In the genomic region with DNA sequence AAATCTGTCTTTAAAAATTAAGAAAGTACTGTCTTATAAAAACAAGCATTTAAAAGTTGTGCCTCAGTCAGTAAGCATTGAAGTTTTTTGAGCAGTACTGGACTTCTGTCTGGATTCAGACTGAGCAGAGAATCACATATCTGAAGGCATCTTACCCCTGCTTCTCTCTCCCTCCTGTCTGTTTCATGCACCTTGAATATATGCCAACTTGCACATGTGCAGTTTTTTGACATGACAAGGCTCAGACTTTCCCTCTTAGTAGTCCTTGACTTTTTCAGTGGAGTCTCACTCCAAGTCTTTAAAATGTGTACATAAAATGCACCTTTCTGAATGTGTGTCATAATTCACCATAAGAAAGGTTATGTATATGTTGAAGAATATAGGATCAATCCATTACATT, we compare ENCODE assay signal across 13 cellular contexts. TPM values are rescaled to one million over a fixed set of nuclear protein-coding genes. Genes with fewer than 3 reads are reported as not detected.
DNase-seq lines count a peak whose midpoint lies in the region; ATAC-seq and TF ChIP-seq lines count a peak whose summit lies in the region.
"Had no signal": no experiment of that assay in that cellular context is flagged by ENCODE, and none has a peak within 500 bp of the region (broad histone marks: within the 10 kb centered on the region; RNA-seq: fewer than 3 reads in every experiment).

No MANE protein-coding gene starts in this region.

- H3K36me3 Mint-ChIP-seq in naive thymus-derived CD4-positive, alpha-beta T cell, result peaks cover 0 to 8% (median 0%) of the 10 kb centered on the region in 5 donors
- H3K36me3 Mint-ChIP-seq: naive B cell had no signal

- ATAC-seq in psoas muscle (peak in 2 of 4 donors; percentile 28 to 51), HG02588 (IDR thresholded peaks at IDR 0.05; ENCODE audit: unreplicated experiment) (no peak), HG03135 (IDR thresholded peaks at IDR 0.05; ENCODE audit: unreplicated experiment) (no peak), HG02938 (IDR thresholded peaks at IDR 0.05; ENCODE audit: unreplicated experiment) (no peak)
- no peak for ATAC-seq in naive thymus-derived CD4-positive, alpha-beta T cell

- CTCF ChIA-PET in naive thymus-derived CD4-positive, alpha-beta T cell (lab: Charles Lee), result interaction anchor here (0.6 kb wide), 1 partner anchor 9 kb away, joined by 3 read pairs; no protein-coding TSS in a partner anchor

- H3K4me3 Mint-ChIP-seq in naive thymus-derived CD4-positive, alpha-beta T cell, result no peak overlapping the region
- H3K4me3 Mint-ChIP-seq: activated naive CD4-positive, alpha-beta T cell treated with anti-CD3 and anti-CD28 coated beads, Interleukin-2, amount 10 ng/mL, durations not matched to agents 7 days and 5 days had no signal

- H3K27me3 Mint-ChIP-seq in naive thymus-derived CD4-positive, alpha-beta T cell, result no peaks in the 10 kb centered on the region
- H3K27me3 Mint-ChIP-seq: activated naive CD4-positive, alpha-beta T cell treated with anti-CD3 and anti-CD28 coated beads, Interleukin-2, amount 10 ng/mL, durations not matched to agents 7 days and 5 days; naive B cell had no signal

- DNase-seq in Peyer's patch (no peak), fibroblast of peridontal ligament (ENCODE audit: extremely low read depth) (peak; percentile 47), psoas muscle (no peak)
- no peak for DNase-seq in naive thymus-derived CD4-positive, alpha-beta T cell
- DNase-seq: activated naive CD4-positive, alpha-beta T cell treated with anti-CD3 and anti-CD28 coated beads, Interleukin-2, amount 10 ng/mL, durations not matched to agents 7 days and 5 days; DMS153; naive B cell; NCI-H187 treated with DMSO at 0.1 percent for 48 hours; SHP77 had no signal

- H3K4me3 ChIP-seq in Peyer's patch (no peak overlapping the region), psoas muscle (no peak overlapping the region)
- H3K4me3 ChIP-seq in naive thymus-derived CD4-positive, alpha-beta T cell (ENCODE audit: low read length), result no peak overlapping the region

- no peak for TF ChIP-seq CTCF in 22Rv1 (IDR thresholded peaks at IDR 0.05)
- no peak for TF ChIP-seq CTCF in Peyer's patch (IDR thresholded peaks at IDR 0.05)
- TF ChIP-seq CTCF in psoas muscle (IDR thresholded peaks at IDR 0.05), result no peak

- H3K36me3 ChIP-seq in Peyer's patch (no peaks in the 10 kb centered on the region), psoas muscle (ENCODE audit: insufficient read depth in 1 of 2, low read depth in 1 of 2) (no peaks in the 10 kb centered on the region)
- H3K36me3 ChIP-seq in naive thymus-derived CD4-positive, alpha-beta T cell (ENCODE audit: control insufficient read depth in 2 of 3, insufficient read depth in 3 of 3, low read length in 3 of 3), result no peaks in the 10 kb centered on the region

- TF ChIP-seq POLR2A in Peyer's patch (IDR thresholded peaks at IDR 0.05), result no peak

- POLR2A ChIA-PET in naive thymus-derived CD4-positive, alpha-beta T cell (lab: Charles Lee), result no interaction called here

- H3K27ac Mint-ChIP-seq in naive thymus-derived CD4-positive, alpha-beta T cell, result peak overlapping the region in 2 of 9 donors; percentile 14 to 51
- H3K27ac Mint-ChIP-seq: activated naive CD4-positive, alpha-beta T cell treated with anti-CD3 and anti-CD28 coated beads, Interleukin-2, amount 10 ng/mL, durations not matched to agents 7 days and 5 days had no signal

- H3K27me3 ChIP-seq in Peyer's patch (no peaks in the 10 kb centered on the region), psoas muscle (ENCODE audit: insufficient read depth in 3 of 3, low read length in 2 of 3) (no peaks in the 10 kb centered on the region)
- no peaks in the 10 kb centered on the region for H3K27me3 ChIP-seq in naive thymus-derived CD4-positive, alpha-beta T cell (ENCODE audit: control insufficient read depth in 2 of 2, insufficient read depth in 2 of 2, low read length in 2 of 2)

- H3K4me1 ChIP-seq in Peyer's patch, result peaks cover 4 to 54% (median 14%) of the 10 kb centered on the region in 4 donors
- peaks cover 69% of the 10 kb centered on the region for H3K4me1 ChIP-seq in psoas muscle
- H3K4me1 ChIP-seq in naive thymus-derived CD4-positive, alpha-beta T cell (ENCODE audit: control insufficient read depth in 2 of 2, insufficient read depth in 2 of 2, low read length in 2 of 2), result peaks cover under 1 to 4% of the 10 kb centered on the region in 2 donors

- peaks cover 0 to 1% (median 0%) of the 10 kb centered on the region in 11 donors for H3K9me3 Mint-ChIP-seq in naive thymus-derived CD4-positive, alpha-beta T cell
- H3K9me3 Mint-ChIP-seq: activated naive CD4-positive, alpha-beta T cell treated with anti-CD3 and anti-CD28 coated beads, Interleukin-2, amount 10 ng/mL, durations not matched to agents 7 days and 5 days; naive B cell had no signal

- H3K9me3 ChIP-seq in Peyer's patch (no peaks in the 10 kb centered on the region), psoas muscle (no peaks in the 10 kb centered on the region)
- no peaks in the 10 kb centered on the region for H3K9me3 ChIP-seq in naive thymus-derived CD4-positive, alpha-beta T cell (ENCODE audit: control insufficient read depth in 2 of 3, low read length in 3 of 3)

- intact Hi-C loops in psoas muscle (cut with DNase I), result no loop called here
- intact Hi-C loops in naive thymus-derived CD4-positive, alpha-beta T cell (cut with micrococcal nuclease), result no loop called here

- peaks cover 11 to 48% (median 43%) of the 10 kb centered on the region in 7 donors for H3K4me1 Mint-ChIP-seq in naive thymus-derived CD4-positive, alpha-beta T cell

- H3K27ac ChIP-seq in 22Rv1 (peak overlapping the region; percentile 49), Peyer's patch (peak overlapping the region in 3 of 4 donors; percentile 40 to 71 (median 57)), psoas muscle (peak overlapping the region; percentile 66)
- H3K27ac ChIP-seq in naive thymus-derived CD4-positive, alpha-beta T cell (ENCODE audit: low read depth, low read length), result no peak overlapping the region

RNA-seq across cellular contexts. Expression of a gene that starts 19.8 kb away (rescaled TPM):
- total RNA-seq in Peyer's patch, result 100 to 1,000 TPM in 1 of 4 donors, 10 to 100 TPM in 3; 24.2 to 147 (median 34.4) TPM
- total RNA-seq in psoas muscle, result 10 to 100 TPM; 23.6 to 29.9 (median 28.5) TPM
- 10 to 100 TPM in 1 of 3 donors, 1 to 10 TPM in 2; 6.8 to 17.6 (median 7.8) TPM for polyA plus RNA-seq in psoas muscle
- 10 to 100 TPM; 39.5 to 69.0 (median 51.3) TPM for total RNA-seq in naive thymus-derived CD4-positive, alpha-beta T cell
- 10 to 100 TPM; 14.6 to 18.4 TPM for polyA plus RNA-seq in naive thymus-derived CD4-positive, alpha-beta T cell

RNA-seq across cellular contexts. Expression of a gene that starts 45.6 kb away (rescaled TPM):
- total RNA-seq in Peyer's patch, result 10 to 100 TPM in 3 of 4 donors, 1 to 10 TPM in 1; 8.9 to 25.2 (median 12.3) TPM
- 10 to 100 TPM in 2 of 4 donors, 1 to 10 TPM in 2; 7.3 to 11.3 (median 9.0) TPM for total RNA-seq in psoas muscle
- polyA plus RNA-seq in psoas muscle, result 10 to 100 TPM in 1 of 3 donors, 1 to 10 TPM in 2; 9.3 to 13.7 (median 9.8) TPM
- total RNA-seq in naive thymus-derived CD4-positive, alpha-beta T cell, result under 1 TPM in 4 of 5 experiments, not detected in 1; 0.14 to 0.77 (median 0.42) TPM
- polyA plus RNA-seq in naive thymus-derived CD4-positive, alpha-beta T cell, result not detected

Comparison
In these comparisons a context has a peak if more than half of its experiments do, and no peak if none do; other contexts are left out.
1. RNA of a gene that starts 45.6 kb away (total RNA-seq): 8.9 to 25.2 TPM in Peyer's patch and 7.3 to 11.3 TPM in psoas muscle; 0.14 to 0.77 TPM in naive thymus-derived CD4-positive, alpha-beta T cell; every median in the first group is over 4 times any median in the second.